Comparison of ENCODE assay signal across 9 cellular contexts in genomic region chr3:42653303-42653559, GRCh38. TPM values are rescaled to one million over a fixed set of nuclear protein-coding genes. Genes with fewer than 3 reads are reported as not detected.
DNase-seq lines count a peak whose midpoint lies in the region; ATAC-seq and TF ChIP-seq lines count a peak whose summit lies in the region.
"Had no signal": no experiment of that assay in that cellular context is flagged by ENCODE, and none has a peak within 500 bp of the region (broad histone marks: within the 10 kb centered on the region; RNA-seq: fewer than 3 reads in every experiment).

No MANE protein-coding gene starts in this region.

- peak overlapping the region in 7 of 8 donors; percentile 67 to 93 (median 89) for H3K4me3 Mint-ChIP-seq in naive B cell

- intact Hi-C loops in A673 (cut with micrococcal nuclease; ENCODE audit: unreplicated experiment): no loop called here

- CTCF ChIA-PET in A673 (lab: Charles Lee): no interaction called here

- H3K27me3 Mint-ChIP-seq in naive B cell: peaks cover 0 to 24% (median 17%) of the 10 kb centered on the region in 3 donors

- H3K36me3 ChIP-seq in A673 (ENCODE audit: insufficient read depth, low read length, poor library complexity, severe bottlenecking) (no peaks in the 10 kb centered on the region), Karpas-422 (ENCODE audit: insufficient read depth, low read length) (peaks cover 7% of the 10 kb centered on the region; the same call in 1 of the 2 replicates)

- no peaks in the 10 kb centered on the region for H3K27me3 ChIP-seq in A673 (replicated peaks; ENCODE audit: insufficient read depth, low read depth, low read length, poor library complexity)
- H3K27me3 ChIP-seq in Karpas-422 (ENCODE audit: low read length): no peaks in the 10 kb centered on the region

- H3K9me2 ChIP-seq in Karpas-422 (replicated peaks; ENCODE audit: insufficient read depth, low read length): no peaks in the 10 kb centered on the region

- peak overlapping the region in 3 of 6 donors; percentile 40 to 84 (median 59) for H3K27ac Mint-ChIP-seq in naive B cell

- H3K36me3 Mint-ChIP-seq in naive B cell: peaks cover 0 to 9% of the 10 kb centered on the region in 2 donors

- no peak overlapping the region for H3K4me2 ChIP-seq in Karpas-422 (ENCODE audit: low read depth, low read length, poor library complexity, severe bottlenecking)

- H4K20me1 ChIP-seq in Karpas-422 (ENCODE audit: insufficient read depth, low read depth, low read length): no peaks in the 10 kb centered on the region

- H3K4me1 ChIP-seq in A673 (ENCODE audit: insufficient read depth, low read length, poor library complexity, severe bottlenecking) (no peaks in the 10 kb centered on the region), Karpas-422 (ENCODE audit: low read length) (peaks cover 32% of the 10 kb centered on the region)

- ATAC-seq in naive B cell (ENCODE audit: low read depth in 2 of 2) (no peak), GM21723 (IDR thresholded peaks at IDR 0.05; ENCODE audit: unreplicated experiment) (no peak), GM21515 (IDR thresholded peaks at IDR 0.05; ENCODE audit: unreplicated experiment) (no peak)

- no peak overlapping the region for H2AFZ ChIP-seq in Karpas-422 (ENCODE audit: low read length)

- BruUV-seq in A673 (replicated peaks; lab: Mats Ljungman, UMichigan): no TSS peak

- H3K27ac ChIP-seq in A673 (ENCODE audit: low read depth, low read length, poor library complexity, severe bottlenecking) (peak overlapping the region; percentile 23), Karpas-422 (ENCODE audit: low read length) (peak overlapping the region; percentile 77), coronary artery (peak overlapping the region; percentile 98 to 99)

- no peaks in the 10 kb centered on the region for H3K79me2 ChIP-seq in Karpas-422 (ENCODE audit: low read length)

- H3K9ac ChIP-seq in Karpas-422 (ENCODE audit: low read length): no peak overlapping the region

- no peak for TF ChIP-seq CTCF in A673 (conservative IDR thresholded peaks at IDR 0.05; ENCODE audit: low read depth, low read length)
- no peak for TF ChIP-seq CTCF in coronary artery (IDR thresholded peaks at IDR 0.05)

- H3K9me3 ChIP-seq in A673 (ENCODE audit: low read depth, low read length, poor library complexity, severe bottlenecking) (no peaks in the 10 kb centered on the region), Karpas-422 (ENCODE audit: low read length) (no peaks in the 10 kb centered on the region)

- POLR2A ChIA-PET in A673 (lab: Charles Lee; ENCODE audit: low non-redundant PET): no interaction called here

- H3K4me3 ChIP-seq in A673 (ENCODE audit: low read depth, low read length, poor library complexity, severe bottlenecking) (peak overlapping the region; percentile 58), Karpas-422 (ENCODE audit: low read length) (no peak overlapping the region), coronary artery (peak overlapping the region; percentile 98)

- peaks cover 0 to 2% (median 0%) of the 10 kb centered on the region in 7 donors for H3K9me3 Mint-ChIP-seq in naive B cell

- H3K4me1 Mint-ChIP-seq in naive B cell: peaks cover 20 to 24% (median 22%) of the 10 kb centered on the region in 3 donors

- DNase-seq in A673 (ENCODE audit: low spot score) (no peak), Karpas-422 (no peak), coronary artery (ENCODE audit: low spot score) (no peak), naive B cell (no peak), NCI-H1417 treated with DMSO at 0.1 percent for 48 hours (lab: John Stamatoyannopoulos, UW) (no peak), NAMALWA (ENCODE audit: low spot score) (no peak)

RNA-seq across cellular contexts. Expression of gene ZBTB47, which starts 0.3 kb away (rescaled TPM):
- 4.4 and 4.5 TPM in 2 replicates for total RNA-seq in A673 (2021)
- total RNA-seq in Karpas-422 (2014; rRNA removed; shearing (Covaris generic); ENCODE audit: low replicate concordance): 0.07 and 0.11 TPM in 2 replicates
- polyA plus RNA-seq in naive B cell (ENCODE audit: low read depth in 6 of 6): not detected

RNA-seq across cellular contexts. Expression of gene KLHL40, which starts 32.1 kb away (rescaled TPM):
- total RNA-seq in A673 (2021): not detected in 2 replicates
- total RNA-seq in Karpas-422 (2014; rRNA removed; shearing (Covaris generic); ENCODE audit: low replicate concordance): not detected in 2 replicates
- not detected for polyA plus RNA-seq in naive B cell (ENCODE audit: low read depth in 6 of 6)
- total RNA-seq: M059J had no signal

RNA-seq across cellular contexts. Expression of gene HHATL, which starts 49.4 kb away (rescaled TPM):
- total RNA-seq in A673 (2021): not detected in 2 replicates
- not detected in 2 replicates for total RNA-seq in Karpas-422 (2014; rRNA removed; shearing (Covaris generic); ENCODE audit: low replicate concordance)
- not detected for polyA plus RNA-seq in naive B cell (ENCODE audit: low read depth in 6 of 6)
- total RNA-seq: M059J had no signal

RNA-seq across cellular contexts. Expression of gene NKTR, which starts 52.7 kb away (rescaled TPM):
- total RNA-seq in A673 (2021): 44.8 and 53.1 TPM in 2 replicates
- total RNA-seq in Karpas-422 (2014; rRNA removed; shearing (Covaris generic); ENCODE audit: low replicate concordance): 103 and 178 TPM in 2 replicates
- 10 to 100 TPM in 1 of 6 donors, 1 to 10 TPM in 5; 6.2 to 21.9 (median 8.4) TPM for polyA plus RNA-seq in naive B cell (ENCODE audit: low read depth in 6 of 6)

Comparison
In these comparisons a context has a peak if more than half of its experiments do, and no peak if none do; other contexts are left out.
1. H3K27ac ChIP-seq: peak in every context shown above with its lines; median percentile 98 in coronary artery; 77 in Karpas-422; 23 in A673.